In genomic region chr4:30718021-30718888, GRCh38 we compare ENCODE assay signal across 8 cellular contexts. TPM values are rescaled to one million over a fixed set of nuclear protein-coding genes. Genes with fewer than 3 reads are reported as not detected.
DNase-seq lines count a peak whose midpoint lies in the region; ATAC-seq and TF ChIP-seq lines count a peak whose summit lies in the region.

No MANE protein-coding gene starts in this region.

- H2AFZ ChIP-seq in hepatocyte = peak overlapping the region; percentile 88

- H3K4me1 ChIP-seq in hepatocyte (ENCODE audit: insufficient read depth) = no peaks in the 10 kb centered on the region

- CTCF ChIA-PET in BJ (lab: Yijun Ruan, JAX) = interaction anchor here (1.0 to 1.4 kb wide), 3 partner anchors 9 to 327 kb away, joined by 3 to 4 read pairs (median 3); no protein-coding TSS in a partner anchor

- ATAC-seq in sciatic nerve = peak; percentile 37
- ATAC-seq in HG03025 (IDR thresholded peaks at IDR 0.05; ENCODE audit: low FRiP score, unreplicated experiment) = no peak
- ATAC-seq in HG02938 (IDR thresholded peaks at IDR 0.05; ENCODE audit: unreplicated experiment) = no peak

- H3K27ac ChIP-seq in hepatocyte = peak overlapping the region; percentile 75

- no peaks in the 10 kb centered on the region for H3K9me2 ChIP-seq in hepatocyte (replicated peaks; ENCODE audit: insufficient read depth)

- WGBS in hepatocyte (ENCODE audit: low lambda C conversion rate, missing lambda C conversion rate) = 2% methylated on average over 33 of the region's 45 CpGs

- H3K9me3 ChIP-seq in hepatocyte (ENCODE audit: low read depth) = no peaks in the 10 kb centered on the region

- intact Hi-C loops in sciatic nerve (cut with DNase I) = no loop called here

- POLR2A ChIA-PET in BJ (lab: Charles Lee) = no interaction called here

- DNase-seq in BJ (ENCODE audit: low read depth) (no peak), HCEC 1CT (peak; percentile 64), amygdala (lab: John Stamatoyannopoulos, UW) (peak in 50 of 56 donors; percentile 5 to 80 (median 54)), hepatocyte (ENCODE audit: low spot score) (peak; percentile 73), sciatic nerve (ENCODE audit: low spot score) (no peak), NCI-H1436 (lab: John Stamatoyannopoulos, UW) (no peak)

- H3K27me3 ChIP-seq in BJ (ENCODE audit: control insufficient read depth, insufficient read depth, low read length) = peaks cover 8% of the 10 kb centered on the region
- no peaks in the 10 kb centered on the region for H3K27me3 ChIP-seq in hepatocyte

- H3K4me3 ChIP-seq in BJ (ENCODE audit: low read depth, low read length) (peak overlapping the region; percentile 58), hepatocyte (peak overlapping the region; percentile 81)

- TF ChIP-seq CTCF in BJ (IDR thresholded peaks at IDR 0.05; ENCODE audit: insufficient read depth, low read depth, low read length) (no peak), hepatocyte (IDR thresholded peaks at IDR 0.05; ENCODE audit: poor library complexity) (no peak)

- peak overlapping the region; percentile 95 for H3K4me2 ChIP-seq in hepatocyte

- H3K36me3 ChIP-seq in BJ (ENCODE audit: control insufficient read depth, insufficient read depth, low read length) (no peaks in the 10 kb centered on the region), hepatocyte (replicated peaks; ENCODE audit: insufficient read depth, low read depth) (no peaks in the 10 kb centered on the region)

- peaks cover 6% of the 10 kb centered on the region for H4K20me1 ChIP-seq in hepatocyte (ENCODE audit: insufficient read depth, poor library complexity, severe bottlenecking)

- peaks cover 27% of the 10 kb centered on the region for H3K79me2 ChIP-seq in hepatocyte

RNA-seq across cellular contexts. Expression of gene PCDH7, which starts 1.9 kb away (rescaled TPM):
- polyA plus RNA-seq in BJ (2011; rRNA removed) (11.8 and 15.3 TPM in 2 replicates), hepatocyte (34.0 and 37.2 TPM in 2 replicates)
- 31.0 and 36.4 TPM in 2 replicates for polyA minus RNA-seq in BJ (2011; rRNA and poly(A)+ RNA removed)
- total RNA-seq in hepatocyte (48.7 and 59.9 TPM in 2 replicates), sciatic nerve (12.9 TPM)

Comparison
In these comparisons a context has a peak if more than half of its experiments do, and no peak if none do; other contexts are left out.
1. DNase-seq: peak in HCEC 1CT (single experiment), amygdala (50 of 56) and hepatocyte (single experiment); none in BJ (single experiment), sciatic nerve (single experiment) and NCI-H1436 (single experiment).